ENCODE assay signal across 15 cellular contexts in the genomic region with DNA sequence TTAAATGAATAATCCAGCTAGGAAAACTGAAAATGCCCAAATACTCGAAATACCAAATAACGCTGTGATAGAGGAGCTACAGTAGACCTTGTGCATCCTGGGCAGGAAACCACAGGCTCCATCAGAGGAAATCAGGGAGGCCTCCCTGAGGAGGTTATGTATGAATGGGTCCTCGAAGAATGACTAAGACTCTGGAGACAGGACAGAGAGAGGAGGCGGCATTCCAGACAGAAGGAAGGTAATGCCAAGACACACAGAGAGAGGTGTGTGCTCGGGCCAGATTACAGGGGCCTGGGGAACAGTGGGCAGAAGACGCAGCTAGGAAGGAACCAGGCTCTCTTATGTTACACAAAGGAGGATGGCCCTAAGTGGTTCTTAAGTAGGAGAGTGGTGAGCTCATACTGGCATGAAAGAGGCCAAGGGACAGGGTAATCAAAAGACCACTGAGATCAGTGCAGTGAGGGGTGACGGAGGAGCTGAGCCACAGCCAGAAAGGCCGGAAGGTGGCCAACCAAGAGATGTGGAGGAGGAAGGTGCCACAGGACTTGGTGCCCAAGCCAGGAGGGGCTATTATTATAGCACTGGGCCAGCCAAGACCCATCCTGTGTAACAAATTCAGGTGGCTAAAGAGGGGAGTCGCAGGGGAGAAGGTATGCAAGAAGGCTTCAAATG. TPM values are rescaled to one million over a fixed set of nuclear protein-coding genes. Genes with fewer than 3 reads are reported as not detected.
DNase-seq lines count a peak whose midpoint lies in the region; ATAC-seq lines count a peak whose summit lies in the region.
"Had no signal": no experiment of that assay in that cellular context is flagged by ENCODE, and none has a peak within 500 bp of the region (broad histone marks: within the 10 kb centered on the region; RNA-seq: fewer than 3 reads in every experiment).

No MANE protein-coding gene starts in this region.

- H3K9me3 Mint-ChIP-seq in activated naive CD8-positive, alpha-beta T cell treated with anti-CD3 and anti-CD28 coated beads for 36 hours = peaks cover 22% of the 10 kb centered on the region

- H3K27me3 Mint-ChIP-seq in activated naive CD8-positive, alpha-beta T cell treated with anti-CD3 and anti-CD28 coated beads for 36 hours = no peaks in the 10 kb centered on the region
- H3K27me3 Mint-ChIP-seq: progenitor cell of endocrine pancreas had no signal

- peaks cover 46% of the 10 kb centered on the region for H3K36me3 Mint-ChIP-seq in activated naive CD8-positive, alpha-beta T cell treated with anti-CD3 and anti-CD28 coated beads for 36 hours

- peak overlapping the region; percentile 9 for H3K27ac Mint-ChIP-seq in activated naive CD8-positive, alpha-beta T cell treated with anti-CD3 and anti-CD28 coated beads for 36 hours
- H3K27ac Mint-ChIP-seq: progenitor cell of endocrine pancreas had no signal

- no peaks in the 10 kb centered on the region for H3K27me3 ChIP-seq in right cardiac atrium (ENCODE audit: control insufficient read depth, insufficient read depth)

- H3K9me3 ChIP-seq in right cardiac atrium (ENCODE audit: control insufficient read depth, low read length) = no peaks in the 10 kb centered on the region

- H3K4me1 Mint-ChIP-seq in activated naive CD8-positive, alpha-beta T cell treated with anti-CD3 and anti-CD28 coated beads for 36 hours = peaks cover 62% of the 10 kb centered on the region

- no peak overlapping the region for H3K27ac ChIP-seq in right cardiac atrium (ENCODE audit: low read length)
- H3K27ac ChIP-seq: epithelial cell of prostate had no signal

- no peak overlapping the region for H3K4me3 ChIP-seq in right cardiac atrium (ENCODE audit: low read length)

- peak; percentile 67 to 79 for ATAC-seq in right cardiac atrium

- H3K4me3 Mint-ChIP-seq in activated naive CD8-positive, alpha-beta T cell treated with anti-CD3 and anti-CD28 coated beads for 36 hours = no peak overlapping the region

- intact Hi-C loops in right cardiac atrium (cut with DNase I) (no loop called here), cardiac septum (cut with DNase I) (no loop called here)

- DNase-seq in right cardiac atrium (no peak), cardiac septum (ENCODE audit: low spot score) (no peak), kidney tubule cell (ENCODE audit: low spot score) (peak; percentile 52), NCI-H1048 (lab: John Stamatoyannopoulos, UW) (no peak), dedifferentiated amniotic fluid mesenchymal stem cell (ENCODE audit: extremely low spot score) (no peak), NCI-H524 (lab: John Stamatoyannopoulos, UW) (no peak), NCI-H187 treated with DMSO at 0.1 percent for 48 hours (lab: John Stamatoyannopoulos, UW) (no peak)
- no peak for DNase-seq in activated naive CD8-positive, alpha-beta T cell treated with anti-CD3 and anti-CD28 coated beads for 36 hours
- DNase-seq: AML-193, anterior cingulate cortex, GF-D8, NCI-H146, SW 1271 had no signal

- WGBS in right cardiac atrium = 86% methylated on average over 9 of the region's 9 CpGs

- peaks cover 8% of the 10 kb centered on the region for H3K4me1 ChIP-seq in right cardiac atrium (ENCODE audit: control insufficient read depth, insufficient read depth, low read length)

RNA-seq across cellular contexts. Expression of a gene that starts 9.9 kb away (rescaled TPM):
- total RNA-seq in right cardiac atrium (10 to 100 TPM in 2 of 4 donors, 1 to 10 TPM in 2; 8.7 to 14.0 (median 9.7) TPM), cardiac septum (3.8 TPM)
- 5.4 TPM for polyA plus RNA-seq in right cardiac atrium
- 10 to 100 TPM; 14.6 to 15.1 TPM for total RNA-seq in activated naive CD8-positive, alpha-beta T cell treated with anti-CD3 and anti-CD28 coated beads for 36 hours
